ENCODE assay signal across 12 cellular contexts in genomic region chr16:85746431-85747227, GRCh38. TPM values are rescaled to one million over a fixed set of nuclear protein-coding genes. Genes with fewer than 3 reads are reported as not detected.
DNase-seq lines count a peak whose midpoint lies in the region; ATAC-seq and TF ChIP-seq lines count a peak whose summit lies in the region.
"Had no signal": no experiment of that assay in that cellular context is flagged by ENCODE, and none has a peak within 500 bp of the region (broad histone marks: within the 10 kb centered on the region; RNA-seq: fewer than 3 reads in every experiment).

No MANE protein-coding gene starts in this region.

- H3K27me3 ChIP-seq in H7 (ENCODE audit: control insufficient read depth, insufficient read depth, low read length) = peaks cover 13% of the 10 kb centered on the region
- peaks cover 23% of the 10 kb centered on the region for H3K27me3 ChIP-seq in iPS-18a (ENCODE audit: control insufficient read depth, insufficient read depth, low read length)

- H3K4me3 ChIP-seq in AG10803 (ENCODE audit: low read length) (no peak overlapping the region), H7 (ENCODE audit: insufficient read depth, low read depth, low read length) (no peak overlapping the region), iPS-18a (ENCODE audit: low read length) (no peak overlapping the region)
- H3K4me3 ChIP-seq: neural progenitor cell had no signal

- no peak overlapping the region for H3K9ac ChIP-seq in iPS-18a (ENCODE audit: low read length)
- H3K9ac ChIP-seq: KMS-11, neural progenitor cell had no signal

- H3K9me3 ChIP-seq in iPS-18a (ENCODE audit: control insufficient read depth, low read depth, low read length) = no peaks in the 10 kb centered on the region

- no peak for ATAC-seq in HG03139 (IDR thresholded peaks at IDR 0.05; ENCODE audit: unreplicated experiment)
- ATAC-seq in HG02840 (IDR thresholded peaks at IDR 0.05; ENCODE audit: low FRiP score, unreplicated experiment) = no peak
- ATAC-seq: activated T-cell treated with anti-CD3 and anti-CD28 coated beads, Interleukin-2, amount 50 U/mL, for 4 hours had no signal

- DNase-seq in AG10803 (ENCODE audit: low read depth) (peak; percentile 58), H7 (peak; percentile 55), SW480 (ENCODE audit: low spot score) (peak; percentile 52), GOT3 (lab: John Stamatoyannopoulos, UW) (no peak), DMS153 (lab: John Stamatoyannopoulos, UW) (no peak)
- DNase-seq: activated T-cell treated with anti-CD3 and anti-CD28 coated beads, Interleukin-2, amount 50 U/mL, for 4 hours; NCI-H526 treated with DMSO at 0.1 percent for 48 hours had no signal

- TF ChIP-seq CTCF in AG10803 (conservative IDR thresholded peaks at IDR 0.05; ENCODE audit: low read length) = no peak

- peaks cover 16% of the 10 kb centered on the region for H3K4me1 ChIP-seq in iPS-18a (ENCODE audit: control insufficient read depth, low read depth, low read length)

- H3K27ac ChIP-seq in iPS-18a (ENCODE audit: low read length) = peak overlapping the region; percentile 27
- H3K27ac ChIP-seq: KMS-11, neural progenitor cell had no signal

- H3K36me3 ChIP-seq in H7 (replicated peaks; ENCODE audit: control insufficient read depth, insufficient read depth, low read length) (no peaks in the 10 kb centered on the region), iPS-18a (ENCODE audit: control insufficient read depth, low read depth, low read length) (no peaks in the 10 kb centered on the region)
- H3K36me3 ChIP-seq: neural progenitor cell had no signal

RNA-seq across cellular contexts. Expression of gene C16orf74, which starts 4.3 kb away (rescaled TPM):
- total RNA-seq in H7 (2014; rRNA removed; shearing (Covaris generic)) = 4.1 and 7.2 TPM in 2 replicates

RNA-seq across cellular contexts. Expression of gene EMC8, which starts 52.7 kb away (rescaled TPM):
- 93.3 and 101 TPM in 2 replicates for total RNA-seq in H7 (2014; rRNA removed; shearing (Covaris generic))

RNA-seq across cellular contexts. Expression of gene COX4I1, which starts 52.9 kb away (rescaled TPM):
- 638 and 696 TPM in 2 replicates for total RNA-seq in H7 (2014; rRNA removed; shearing (Covaris generic))

RNA-seq across cellular contexts. Expression of gene GINS2, which starts 57.9 kb away (rescaled TPM):
- 25.6 and 25.9 TPM in 2 replicates for total RNA-seq in H7 (2014; rRNA removed; shearing (Covaris generic))

Comparison
In these comparisons a context has a peak if more than half of its experiments do, and no peak if none do; other contexts are left out.
1. DNase-seq: peak in AG10803 (single experiment), H7 (single experiment) and SW480 (single experiment); none in GOT3 (single experiment) and DMS153 (single experiment).